In genomic region chr3:23743141-23743784, GRCh38 we compare ENCODE assay signal across 1 cellular context.
TF ChIP-seq lines count a peak whose summit lies in the region.

No MANE protein-coding gene starts in this region.

TF ChIP-seq in HEK293, 187 proteins besides CTCF, POLR2A, EP300 and RAD21 (continued from another document):
- TF ChIP-seq ZNF362 (tag by site-specific recombination; IDR thresholded peaks at IDR 0.05) (no peak), GLIS2 (tag by site-specific recombination; IDR thresholded peaks at IDR 0.05) (peak; percentile 63), ZNF658 (tag by site-specific recombination; IDR thresholded peaks at IDR 0.05) (no peak), ZNF560 (tag by site-specific recombination; IDR thresholded peaks at IDR 0.05; ENCODE audit: borderline replicate concordance) (no peak), ZNF555 (tag by site-specific recombination; conservative IDR thresholded peaks at IDR 0.05) (no peak), ZNF155 (tag by site-specific recombination; IDR thresholded peaks at IDR 0.05) (no peak), PRDM10 (tag by site-specific recombination; IDR thresholded peaks at IDR 0.05) (peak; percentile 43; the same call in 1 of the 2 replicates), KLF8 (tag by site-specific recombination; IDR thresholded peaks at IDR 0.05) (no peak), ZEB2 (tag by site-specific recombination; IDR thresholded peaks at IDR 0.05) (peak; percentile 62), WT1 (tag by site-specific recombination; IDR thresholded peaks at IDR 0.05) (0 out of 2 replicates have a peak, but pooled peaks have one; percentile 19), HOXD13 (CRISPR knock-in tag; IDR thresholded peaks at IDR 0.05; ENCODE audit: borderline replicate concordance) (no peak), ZNF10 (tag by site-specific recombination; IDR thresholded peaks at IDR 0.05) (no peak; the same call in 1 of the 2 replicates), ZNF600 (tag by site-specific recombination; IDR thresholded peaks at IDR 0.05) (peak; percentile 75; the same call in 1 of the 2 replicates), SCRT1 (tag by site-specific recombination; IDR thresholded peaks at IDR 0.05; ENCODE audit: borderline replicate concordance) (no peak), SP3 (tag by site-specific recombination; IDR thresholded peaks at IDR 0.05) (no peak), SP7 (tag by site-specific recombination; IDR thresholded peaks at IDR 0.05) (peak; percentile 66), ZNF24 (tag by site-specific recombination; IDR thresholded peaks at IDR 0.05) (0 out of 2 replicates have a peak, but pooled peaks have one; percentile 31), ZNF488 (tag by site-specific recombination; IDR thresholded peaks at IDR 0.05) (no peak), KLF16 (tag by site-specific recombination; IDR thresholded peaks at IDR 0.05) (peak; percentile 42; the same call in 1 of the 2 replicates), ZNF843 (tag by site-specific recombination; IDR thresholded peaks at IDR 0.05) (peak; percentile 61; the same call in 1 of the 2 replicates), ZNF610 (tag by site-specific recombination; IDR thresholded peaks at IDR 0.05; ENCODE audit: borderline replicate concordance) (0 out of 2 replicates have a peak, but pooled peaks have one; percentile 40), ZNF510 (tag by site-specific recombination; IDR thresholded peaks at IDR 0.05; ENCODE audit: insufficient replicate concordance) (no peak), ZSCAN30 (tag by site-specific recombination; IDR thresholded peaks at IDR 0.05) (peak; percentile 58; the same call in 1 of the 2 replicates), YY1 (tag by site-specific recombination; IDR thresholded peaks at IDR 0.05) (0 out of 2 replicates have a peak, but pooled peaks have one; percentile 16), ZNF449 (tag by site-specific recombination; IDR thresholded peaks at IDR 0.05) (peak; percentile 92), ZNF580 (tag by site-specific recombination; IDR thresholded peaks at IDR 0.05) (no peak), ZSCAN4 (tag by site-specific recombination; IDR thresholded peaks at IDR 0.05) (no peak), ZNF280D (tag by site-specific recombination; IDR thresholded peaks at IDR 0.05) (no peak), GLI4 (tag by site-specific recombination; IDR thresholded peaks at IDR 0.05) (no peak), GLI2 (tag by site-specific recombination; IDR thresholded peaks at IDR 0.05; ENCODE audit: borderline replicate concordance, low read depth) (no peak), ZIC2 (tag by site-specific recombination; IDR thresholded peaks at IDR 0.05) (peak; percentile 95), ZNF266 (tag by site-specific recombination; IDR thresholded peaks at IDR 0.05; ENCODE audit: low read depth) (no peak), ZNF549 (tag by site-specific recombination; IDR thresholded peaks at IDR 0.05) (no peak), FEZF1 (tag by site-specific recombination; IDR thresholded peaks at IDR 0.05) (peak; percentile 48; the same call in 1 of the 2 replicates), KLF9 (tag by site-specific recombination; IDR thresholded peaks at IDR 0.05; ENCODE audit: low read depth) (0 out of 2 replicates have a peak, but pooled peaks have one; percentile 36), ZNF626 (tag by site-specific recombination; IDR thresholded peaks at IDR 0.05) (no peak), ZBTB48 (tag by site-specific recombination; IDR thresholded peaks at IDR 0.05) (peak; percentile 73)
TF ChIP-seq in HEK293: peak in this region for 27.
